In genomic region chr20:444862-445426, GRCh38 we compare ENCODE assay signal across 14 cellular contexts. TPM values are rescaled to one million over a fixed set of nuclear protein-coding genes. Genes with fewer than 3 reads are reported as not detected.
DNase-seq lines count a peak whose midpoint lies in the region; ATAC-seq and TF ChIP-seq lines count a peak whose summit lies in the region.
"Had no signal": no experiment of that assay in that cellular context is flagged by ENCODE, and none has a peak within 500 bp of the region (broad histone marks: within the 10 kb centered on the region; RNA-seq: fewer than 3 reads in every experiment).

No MANE protein-coding gene starts in this region.

- H2AFZ ChIP-seq in PC-3 (ENCODE audit: low read length) = no peak overlapping the region

- no peaks in the 10 kb centered on the region for H4K20me1 ChIP-seq in PC-3 (ENCODE audit: low read length)

- H3K27ac Mint-ChIP-seq in effector memory CD8-positive, alpha-beta T cell = peak overlapping the region in 1 of 2 donors; percentile 32
- H3K27ac Mint-ChIP-seq: activated T-helper 2 cell treated with anti-CD3 and anti-CD28 coated beads, Interferon-gamma antibody, Interleukin-2, Interleukin-4, amounts not matched to agents 10 μg/mL and 5 μg/mL and 100 μg/mL, durations not matched to agents 14 hours and 24 hours and 36 hours; stimulated activated naive CD8-positive, alpha-beta T cell treated with anti-CD3 and anti-CD28 coated beads, Interleukin-15, Interleukin-2, amounts not matched to agents 100 ng/mL and 50 ng/mL, for 24 hours had no signal

- POLR2A ChIA-PET in A673 (lab: Charles Lee; ENCODE audit: low non-redundant PET) (no interaction called here), PC-3 (lab: Charles Lee; ENCODE audit: unreplicated experiment) (no interaction called here)

- no peaks in the 10 kb centered on the region for H3K9me3 Mint-ChIP-seq in effector memory CD8-positive, alpha-beta T cell
- H3K9me3 Mint-ChIP-seq: activated T-helper 2 cell treated with anti-CD3 and anti-CD28 coated beads, Interferon-gamma antibody, Interleukin-2, Interleukin-4, amounts not matched to agents 10 μg/mL and 5 μg/mL and 100 μg/mL, durations not matched to agents 14 hours and 24 hours and 36 hours; nephron; stimulated activated naive CD8-positive, alpha-beta T cell treated with anti-CD3 and anti-CD28 coated beads, Interleukin-15, Interleukin-2, amounts not matched to agents 100 ng/mL and 50 ng/mL, for 24 hours had no signal

- H3K27me3 Mint-ChIP-seq in effector memory CD8-positive, alpha-beta T cell = no peaks in the 10 kb centered on the region
- H3K27me3 Mint-ChIP-seq: stimulated activated naive CD8-positive, alpha-beta T cell treated with anti-CD3 and anti-CD28 coated beads, Interleukin-15, Interleukin-2, amounts not matched to agents 100 ng/mL and 50 ng/mL, for 24 hours had no signal

- DNase-seq in A673 (ENCODE audit: low spot score) (no peak), PC-3 (peak; percentile 40), dorsolateral prefrontal cortex (peak in 2 of 10 donors; percentile 24 to 38), left lung (no peak), DMS79 (lab: John Stamatoyannopoulos, UW) (no peak), 8988T (no peak), cerebellar nuclear complex (lab: John Stamatoyannopoulos, UW) (no peak)
- DNase-seq in effector memory CD8-positive, alpha-beta T cell = no peak
- DNase-seq: AML-193, H7, WERI-Rb-1 had no signal

- H3K27me3 ChIP-seq in A673 (replicated peaks; ENCODE audit: insufficient read depth, low read depth, low read length, poor library complexity) = no peaks in the 10 kb centered on the region
- no peaks in the 10 kb centered on the region for H3K27me3 ChIP-seq in PC-3 (ENCODE audit: low read length)
- H3K27me3 ChIP-seq in dorsolateral prefrontal cortex = no peaks in the 10 kb centered on the region
- H3K27me3 ChIP-seq in left lung = no peaks in the 10 kb centered on the region

- H3K36me3 ChIP-seq in A673 (ENCODE audit: insufficient read depth, low read length, poor library complexity, severe bottlenecking) (peaks cover 51% of the 10 kb centered on the region), PC-3 (ENCODE audit: low read depth, low read length) (peaks cover 44% of the 10 kb centered on the region), left lung (peaks cover 0 to 70% of the 10 kb centered on the region in 2 donors)

- TF ChIP-seq CTCF in A673 (conservative IDR thresholded peaks at IDR 0.05; ENCODE audit: low read depth, low read length) (no peak), PC-3 (conservative IDR thresholded peaks at IDR 0.05; ENCODE audit: low read depth, low read length) (no peak), dorsolateral prefrontal cortex (IDR thresholded peaks at IDR 0.05 in 54 of 56, conservative IDR thresholded peaks at IDR 0.05 in 2 of 56; ENCODE audit: low read depth in 1 of 56, partially characterized antibody in 56 of 56) (no peak), left lung (IDR thresholded peaks at IDR 0.05) (no peak)

- ATAC-seq in PC-3 (peak; percentile 37), left lung (peak; percentile 41)
- ATAC-seq in effector memory CD8-positive, alpha-beta T cell (replicated peaks) = no peak

- no peak overlapping the region for H3K4me3 ChIP-seq in A673 (ENCODE audit: low read depth, low read length, poor library complexity, severe bottlenecking)
- H3K4me3 ChIP-seq in PC-3 (ENCODE audit: low read length) = no peak overlapping the region
- H3K4me3 ChIP-seq in dorsolateral prefrontal cortex = no peak overlapping the region
- H3K4me3 ChIP-seq in left lung = no peak overlapping the region

- H3K4me1 ChIP-seq in A673 (ENCODE audit: insufficient read depth, low read length, poor library complexity, severe bottlenecking) (no peaks in the 10 kb centered on the region), PC-3 (ENCODE audit: insufficient read depth, low read length) (no peaks in the 10 kb centered on the region), left lung (peaks cover 0 to 21% of the 10 kb centered on the region in 2 donors)

- intact Hi-C loops in A673 (cut with micrococcal nuclease; ENCODE audit: unreplicated experiment) (no loop called here), PC-3 (cut with micrococcal nuclease) (no loop called here), dorsolateral prefrontal cortex (cut with DNase I) (no loop called here), left lung (cut with DNase I) (no loop called here)

- BruUV-seq in A673 (replicated peaks; lab: Mats Ljungman, UMichigan) (no TSS peak), PC-3 (replicated peaks; lab: Mats Ljungman, UMichigan) (no TSS peak)

- CTCF ChIA-PET in A673 (lab: Charles Lee) = no interaction called here
- CTCF ChIA-PET in PC-3 (lab: Charles Lee) = no interaction called here

- H3K27ac ChIP-seq in A673 (ENCODE audit: low read depth, low read length, poor library complexity, severe bottlenecking) (peak overlapping the region; percentile 9), PC-3 (ENCODE audit: low read length) (no peak overlapping the region), dorsolateral prefrontal cortex (peak overlapping the region in 47 of 59 donors; percentile 7 to 80 (median 42)), left lung (peak overlapping the region in 1 of 2 donors; percentile 28)
- H3K27ac ChIP-seq: WERI-Rb-1 had no signal

- H3K4me2 ChIP-seq in PC-3 (ENCODE audit: low read length) = no peak overlapping the region

- H3K4me1 Mint-ChIP-seq in effector memory CD8-positive, alpha-beta T cell (ENCODE audit: low read depth in 2 of 2) = peaks cover 7% of the 10 kb centered on the region in 2 donors

- H3F3A ChIP-seq in PC-3 (ENCODE audit: low read length, unreplicated experiment) = no peaks in the 10 kb centered on the region

- no peak overlapping the region for H3K4me3 Mint-ChIP-seq in effector memory CD8-positive, alpha-beta T cell
- H3K4me3 Mint-ChIP-seq: nephron; stimulated activated naive CD8-positive, alpha-beta T cell treated with anti-CD3 and anti-CD28 coated beads, Interleukin-15, Interleukin-2, amounts not matched to agents 100 ng/mL and 50 ng/mL, for 24 hours had no signal

- no peak overlapping the region for H3K9ac ChIP-seq in PC-3 (ENCODE audit: low read length)

- H3K9me3 ChIP-seq in A673 (ENCODE audit: low read depth, low read length, poor library complexity, severe bottlenecking) (no peaks in the 10 kb centered on the region), PC-3 (ENCODE audit: low read length) (no peaks in the 10 kb centered on the region), left lung (no peaks in the 10 kb centered on the region)

- no peaks in the 10 kb centered on the region for H3K9me2 ChIP-seq in PC-3 (replicated peaks; ENCODE audit: low read length)

- H3K36me3 Mint-ChIP-seq in effector memory CD8-positive, alpha-beta T cell (ENCODE audit: insufficient read depth) = peaks cover 44% of the 10 kb centered on the region

- H3K79me2 ChIP-seq in PC-3 (ENCODE audit: low read length) = peaks cover 15% of the 10 kb centered on the region

RNA-seq across cellular contexts. Expression of gene TBC1D20, which starts 17.4 kb away (rescaled TPM):
- total RNA-seq in A673 (2021) (31.8 and 34.3 TPM in 2 replicates), PC-3 (2014; rRNA removed) (24.2 and 26.3 TPM in 2 replicates), dorsolateral prefrontal cortex (10 to 100 TPM; 29.0 to 51.1 (median 39.1) TPM), left lung (10 to 100 TPM; 37.5 to 37.7 TPM)

RNA-seq across cellular contexts. Expression of gene RBCK1, which starts 36.8 kb away (rescaled TPM):
- total RNA-seq in A673 (2021) (71.9 and 72.0 TPM in 2 replicates), PC-3 (2014; rRNA removed) (115 and 137 TPM in 2 replicates), dorsolateral prefrontal cortex (10 to 100 TPM; 36.6 to 92.7 (median 62.0) TPM), left lung (10 to 100 TPM; 97.9 to 99.8 TPM)
